ENCODE assay signal across 8 cellular contexts in genomic region chr16:4734063-4734729, GRCh38.
DNase-seq lines count a peak whose midpoint lies in the region; ATAC-seq lines count a peak whose summit lies in the region.

ANKS3 (minus strand) TSS chr16:4734271; CDS start chr16:4730149, 4,122 bp downstream.
DNAAF8 (plus strand) TSS chr16:4734537; CDS start chr16:4736515, 1,978 bp downstream.

- H3K27ac Mint-ChIP-seq in central memory CD8-positive, alpha-beta T cell (ENCODE audit: low read depth), result peak within 1 kb of the TSS; percentile 63

- ATAC-seq in GM18907 (IDR thresholded peaks at IDR 0.05; ENCODE audit: unreplicated experiment) (peak; percentile 76), HG03139 (IDR thresholded peaks at IDR 0.05; ENCODE audit: unreplicated experiment) (peak; percentile 73)
- peak; percentile 80 for ATAC-seq in central memory CD8-positive, alpha-beta T cell (replicated peaks; ENCODE audit: extremely low read depth, poor library complexity, severe bottlenecking)

- DNase-seq in AG08396 (ENCODE audit: low spot score), result peak; percentile 99
- peak; percentile 95 for DNase-seq in NCI-H2227 treated with DMSO at 0.1 percent for 48 hours (lab: John Stamatoyannopoulos, UW)
- peak; percentile 54 to 73 (median 63) for DNase-seq in activated CD4-positive, CD25-positive, alpha-beta regulatory T cell (lab: John Stamatoyannopoulos, UW)
- peak; percentile 60 to 63 for DNase-seq in central memory CD8-positive, alpha-beta T cell (ENCODE audit: low spot score in 2 of 2)
- peak; percentile 99 for DNase-seq in islet precursor cell
- peak; percentile 74 for DNase-seq in stimulated activated CD4-positive, alpha-beta T cell treated with anti-CD3 and anti-CD28 coated beads, Interleukin-12 subunit alpha, Interleukin-12 subunit beta, amount 100 ng/mL, for 4 hours

- H3K9me3 Mint-ChIP-seq in central memory CD8-positive, alpha-beta T cell, result no peaks in the 10 kb centered on the region

- H3K27me3 Mint-ChIP-seq in central memory CD8-positive, alpha-beta T cell, result no peaks in the 10 kb centered on the region

- H3K4me1 Mint-ChIP-seq in central memory CD8-positive, alpha-beta T cell, result peaks cover 19% of the 10 kb centered on the region

- peaks cover 9% of the 10 kb centered on the region for H3K36me3 Mint-ChIP-seq in central memory CD8-positive, alpha-beta T cell (ENCODE audit: insufficient read depth)

- peak within 1 kb of the TSS; percentile 92 for H3K4me3 Mint-ChIP-seq in central memory CD8-positive, alpha-beta T cell

Comparison
In these comparisons a context has a peak if more than half of its experiments do, and no peak if none do; other contexts are left out.
1. Peak in every context shown above with its lines: DNase-seq and ATAC-seq.